In the genomic region with DNA sequence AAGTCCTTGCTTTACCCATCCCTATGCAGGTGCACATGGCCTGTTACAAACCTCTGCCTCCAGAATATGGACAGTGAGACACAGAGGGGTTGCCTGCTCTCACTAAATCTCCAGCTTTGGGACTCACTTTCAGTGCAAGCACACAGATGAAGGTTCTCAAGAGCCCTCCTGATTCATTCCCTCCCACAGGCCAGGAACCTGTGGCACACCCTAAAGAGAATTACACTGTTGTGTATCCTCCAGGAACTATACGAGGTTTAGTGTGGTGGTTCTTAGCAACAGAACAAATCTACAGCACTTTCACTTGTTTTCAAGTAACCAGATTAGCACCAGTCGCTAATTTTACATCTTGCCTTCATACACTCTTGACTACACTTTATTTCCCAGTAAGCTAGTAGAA, we compare ENCODE assay signal across 37 cellular contexts.
"Had no signal": no experiment of that assay in that cellular context is flagged by ENCODE, and none has a peak within 500 bp of the region (broad histone marks: within the 10 kb centered on the region; RNA-seq: fewer than 3 reads in every experiment).

No MANE protein-coding gene starts in this region.

- H3K4me3 Mint-ChIP-seq: activated B cell treated with CpG ODN at 0.5 μM for 24 hours; activated CD4-positive, alpha-beta memory T cell treated with anti-CD3 and anti-CD28 coated beads for 36 hours; activated CD8-positive, alpha-beta memory T cell treated with anti-CD3 and anti-CD28 coated beads, Interleukin-2, amount 10 ng/mL, durations not matched to agents 7 days and 5 days; activated CD8-positive, alpha-beta T cell treated with anti-CD3 and anti-CD28 coated beads, Interleukin-2, amount 10 ng/mL, durations not matched to agents 7 days and 5 days; activated naive CD4-positive, alpha-beta T cell treated with anti-CD3 and anti-CD28 coated beads for 36 hours; activated naive CD4-positive, alpha-beta T cell treated with anti-CD3 and anti-CD28 coated beads, Interleukin-2, amount 50 U/mL, for 24 hours; activated naive CD8-positive, alpha-beta T cell treated with anti-CD3 and anti-CD28 coated beads for 36 hours; activated naive CD8-positive, alpha-beta T cell treated with anti-CD3 and anti-CD28 coated beads, Interleukin-2, amount 50 U/mL, for 24 hours; activated T-helper 1 cell treated with anti-CD3 and anti-CD28 coated beads, Interleukin-12 subunit alpha, Interleukin-12 subunit beta, Interleukin-2, Interleukin-4 antibody, amounts not matched to agents 30 ng/mL and 10 ng/mL and 1 ng/mL, durations not matched to agents 14 hours and 24 hours and 36 hours; brain; effector memory CD8-positive, alpha-beta T cell; T-helper 17 cell; T-helper 2 cell treated with Interferon-gamma antibody and Interleukin-4, amounts not matched to agents 5 μg/mL and 100 μg/mL, for 36 hours had no signal

- H3K36me3 Mint-ChIP-seq: activated CD4-positive, alpha-beta memory T cell treated with anti-CD3 and anti-CD28 coated beads for 36 hours; activated CD8-positive, alpha-beta memory T cell treated with anti-CD3 and anti-CD28 coated beads, Interleukin-2, amount 10 ng/mL, durations not matched to agents 7 days and 5 days; activated naive CD4-positive, alpha-beta T cell treated with anti-CD3 and anti-CD28 coated beads, Interleukin-2, amount 50 U/mL, for 24 hours; activated naive CD8-positive, alpha-beta T cell treated with anti-CD3 and anti-CD28 coated beads for 36 hours; brain had no signal

- H3K9me3 ChIP-seq: adrenal gland, ascending aorta, breast epithelium, esophagus muscularis mucosa, gastrocnemius medialis had no signal

- H3K27me3 Mint-ChIP-seq: activated naive CD4-positive, alpha-beta T cell treated with anti-CD3 and anti-CD28 coated beads, Interleukin-2, amount 50 U/mL, for 24 hours; activated naive CD8-positive, alpha-beta T cell treated with anti-CD3 and anti-CD28 coated beads for 36 hours had no signal

- ATAC-seq: activated CD4-positive, CD25-positive, alpha-beta regulatory T cell treated with anti-CD3 and anti-CD28 coated beads, Interleukin-2, amount 50 U/mL, for 24 hours; activated CD8-positive, alpha-beta memory T cell treated with anti-CD3 and anti-CD28 coated beads, Interleukin-2, amount 10 ng/mL, durations not matched to agents 7 days and 5 days; activated CD8-positive, alpha-beta T cell treated with anti-CD3 and anti-CD28 coated beads, Interleukin-2, amount 10 ng/mL, durations not matched to agents 7 days and 5 days; activated naive CD8-positive, alpha-beta T cell treated with anti-CD3 and anti-CD28 coated beads, Interleukin-2, amount 50 U/mL, for 24 hours; effector memory CD8-positive, alpha-beta T cell; foreskin keratinocyte; gastrocnemius medialis; T-helper 17 cell had no signal

- H3K4me3 ChIP-seq: adrenal gland, ascending aorta, breast epithelium, cardiac muscle cell, esophagus muscularis mucosa, gastrocnemius medialis had no signal

- H3K27me3 ChIP-seq: adrenal gland, ascending aorta, cardiac muscle cell, esophagus muscularis mucosa had no signal

- H3K4me1 ChIP-seq: adrenal gland, breast epithelium, foreskin keratinocyte had no signal

- DNase-seq: activated B cell treated with CpG ODN at 0.5 μM for 24 hours; activated CD4-positive, alpha-beta memory T cell treated with anti-CD3 and anti-CD28 coated beads for 36 hours; activated CD4-positive, alpha-beta T cell treated with anti-CD3 and anti-CD28 coated beads for 48 hours; activated CD8-positive, alpha-beta memory T cell treated with anti-CD3 and anti-CD28 coated beads, Interleukin-2, amount 10 ng/mL, durations not matched to agents 7 days and 5 days; activated CD8-positive, alpha-beta memory T cell treated with anti-CD3 and anti-CD28 coated beads, Interleukin-2, amount 50 U/mL, for 4 hours; activated CD8-positive, alpha-beta T cell treated with anti-CD3 and anti-CD28 coated beads, Interleukin-2, amount 10 ng/mL, durations not matched to agents 7 days and 5 days; activated effector memory CD4-positive, alpha-beta T cell treated with anti-CD3 and anti-CD28 coated beads, Interleukin-2, amount 50 U/mL, for 16 hours; activated naive CD4-positive, alpha-beta T cell treated with anti-CD3 and anti-CD28 coated beads for 36 hours; activated naive CD8-positive, alpha-beta T cell treated with anti-CD3 and anti-CD28 coated beads for 36 hours; activated naive CD8-positive, alpha-beta T cell treated with anti-CD3 and anti-CD28 coated beads, Interleukin-2, amount 50 U/mL, for 24 hours; activated T-cell treated with anti-CD3 and anti-CD28 coated beads, Interleukin-2, amount 50 U/mL, for 1 hour; activated T-cell treated with anti-CD3 and anti-CD28 coated beads, Interleukin-2, amount 50 U/mL, for 48 hours; adrenal gland; central memory CD4-positive, alpha-beta T cell; cortex of kidney; dermis blood vessel endothelial cell; effector CD4-positive, alpha-beta T cell; effector memory CD8-positive, alpha-beta T cell; erythroblast; foreskin keratinocyte; gastrocnemius medialis; glutamatergic neuron; SW 1271; T-helper 1 cell; T-helper 17 cell; T1000; WERI-Rb-1 had no signal

- H3K27ac Mint-ChIP-seq: activated B cell treated with CpG ODN at 0.5 μM for 24 hours; activated CD4-positive, alpha-beta memory T cell treated with anti-CD3 and anti-CD28 coated beads for 36 hours; activated CD8-positive, alpha-beta memory T cell treated with anti-CD3 and anti-CD28 coated beads, Interleukin-2, amount 10 ng/mL, durations not matched to agents 7 days and 5 days; activated CD8-positive, alpha-beta T cell treated with anti-CD3 and anti-CD28 coated beads, Interleukin-2, amount 10 ng/mL, durations not matched to agents 7 days and 5 days; activated naive CD4-positive, alpha-beta T cell treated with anti-CD3 and anti-CD28 coated beads for 36 hours; activated naive CD4-positive, alpha-beta T cell treated with anti-CD3 and anti-CD28 coated beads, Interleukin-2, amount 50 U/mL, for 24 hours; activated naive CD8-positive, alpha-beta T cell treated with anti-CD3 and anti-CD28 coated beads for 36 hours; activated naive CD8-positive, alpha-beta T cell treated with anti-CD3 and anti-CD28 coated beads, Interleukin-2, amount 50 U/mL, for 24 hours; activated T-helper 1 cell treated with anti-CD3 and anti-CD28 coated beads, Interleukin-12 subunit alpha, Interleukin-12 subunit beta, Interleukin-2, Interleukin-4 antibody, amounts not matched to agents 30 ng/mL and 10 ng/mL and 1 ng/mL, durations not matched to agents 14 hours and 24 hours and 36 hours; activated T-helper 2 cell treated with anti-CD3 and anti-CD28 coated beads, Interferon-gamma antibody, Interleukin-2, Interleukin-4, amounts not matched to agents 10 μg/mL and 5 μg/mL and 100 μg/mL, durations not matched to agents 14 hours and 24 hours and 36 hours; effector memory CD8-positive, alpha-beta T cell; T-helper 17 cell; T-helper 2 cell treated with Interferon-gamma antibody and Interleukin-4, amounts not matched to agents 5 μg/mL and 100 μg/mL, for 36 hours had no signal

- H3K9me3 Mint-ChIP-seq: activated B cell treated with CpG ODN at 0.5 μM for 24 hours; activated CD4-positive, alpha-beta memory T cell treated with anti-CD3 and anti-CD28 coated beads for 36 hours; activated naive CD4-positive, alpha-beta T cell treated with anti-CD3 and anti-CD28 coated beads for 36 hours; activated naive CD4-positive, alpha-beta T cell treated with anti-CD3 and anti-CD28 coated beads, Interleukin-2, amount 50 U/mL, for 24 hours; activated naive CD8-positive, alpha-beta T cell treated with anti-CD3 and anti-CD28 coated beads for 36 hours; activated naive CD8-positive, alpha-beta T cell treated with anti-CD3 and anti-CD28 coated beads, Interleukin-2, amount 50 U/mL, for 24 hours; activated T-helper 1 cell treated with anti-CD3 and anti-CD28 coated beads, Interleukin-12 subunit alpha, Interleukin-12 subunit beta, Interleukin-2, Interleukin-4 antibody, amounts not matched to agents 30 ng/mL and 10 ng/mL and 1 ng/mL, durations not matched to agents 14 hours and 24 hours and 36 hours; activated T-helper 2 cell treated with anti-CD3 and anti-CD28 coated beads, Interferon-gamma antibody, Interleukin-2, Interleukin-4, amounts not matched to agents 10 μg/mL and 5 μg/mL and 100 μg/mL, durations not matched to agents 14 hours and 24 hours and 36 hours; brain; effector memory CD8-positive, alpha-beta T cell; T-helper 2 cell treated with Interferon-gamma antibody and Interleukin-4, amounts not matched to agents 5 μg/mL and 100 μg/mL, for 36 hours had no signal

- H3K36me3 ChIP-seq: adrenal gland, ascending aorta, breast epithelium, cardiac muscle cell, esophagus muscularis mucosa, gastrocnemius medialis, WERI-Rb-1 had no signal

- H3K27ac ChIP-seq: adrenal gland, ascending aorta, breast epithelium, cardiac muscle cell, esophagus muscularis mucosa, foreskin keratinocyte, gastrocnemius medialis, WERI-Rb-1 had no signal

- H3K4me1 Mint-ChIP-seq: activated B cell treated with CpG ODN at 0.5 μM for 24 hours; activated CD8-positive, alpha-beta memory T cell treated with anti-CD3 and anti-CD28 coated beads, Interleukin-2, amount 10 ng/mL, durations not matched to agents 7 days and 5 days; activated naive CD4-positive, alpha-beta T cell treated with anti-CD3 and anti-CD28 coated beads, Interleukin-2, amount 50 U/mL, for 24 hours; activated naive CD8-positive, alpha-beta T cell treated with anti-CD3 and anti-CD28 coated beads for 36 hours; activated naive CD8-positive, alpha-beta T cell treated with anti-CD3 and anti-CD28 coated beads, Interleukin-2, amount 50 U/mL, for 24 hours; T-helper 17 cell had no signal
